Comparison of ENCODE assay signal across 10 cellular contexts in genomic region chr2:74585406-74586182, GRCh38. TPM values are rescaled to one million over a fixed set of nuclear protein-coding genes. Genes with fewer than 3 reads are reported as not detected.
A peak's percentile ranks its signal among the peaks of the same experiment; 100 is the strongest.
DNase-seq lines count a peak whose midpoint lies in the region; ATAC-seq, FAIRE-seq and TF ChIP-seq lines count a peak whose summit lies in the region.
"Had no signal": no experiment of that assay in that cellular context is flagged by ENCODE, and none has a peak within 500 bp of the region (broad histone marks: within the 10 kb centered on the region; RNA-seq: fewer than 3 reads in every experiment).

No MANE protein-coding gene starts in this region.

- H3K4me1 Mint-ChIP-seq in WTC11, result peaks cover 11% of the 10 kb centered on the region

- H3K27me3 ChIP-seq in MM.1S (replicated peaks; ENCODE audit: insufficient read depth, low read length) (no peaks in the 10 kb centered on the region), brain microvascular endothelial cell (replicated peaks) (no peaks in the 10 kb centered on the region), PC-9 (ENCODE audit: insufficient read depth, low read depth) (no peaks in the 10 kb centered on the region), pancreas (no peaks in the 10 kb centered on the region)
- H3K27me3 ChIP-seq: SJCRH30 had no signal

- peak; percentile 23 for DNase-seq in stimulated activated CD4-positive, alpha-beta T cell treated with anti-CD3 and anti-CD28 coated beads, Interleukin-12 subunit alpha, Interleukin-12 subunit beta, amount 100 ng/mL, for 4 hours
- DNase-seq in stimulated activated CD4-positive, alpha-beta T cell treated with anti-CD3 and anti-CD28 coated beads, Interleukin-1b, Interleukin-23, amount 100 ng/mL, for 48 hours, result no peak
- peak; percentile 49 for DNase-seq in MM.1S
- DNase-seq in brain microvascular endothelial cell, result no peak
- DNase-seq in WTC11 (ENCODE audit: low spot score), result no peak
- no peak for DNase-seq in PC-9
- DNase-seq in pancreas, result no peak

- no peak for FAIRE-seq in pancreas (lab: Jason Lieb, UNC)

- POLR2A ChIA-PET in WTC11 (lab: Charles Lee), result no interaction called here
- POLR2A ChIA-PET in PC-9 (lab: Charles Lee; ENCODE audit: unreplicated experiment), result interaction anchor here (0.6 to 0.7 kb wide), 5 partner anchors 21 to 198 kb away, joined by 3 to 8 read pairs (median 7); no protein-coding TSS in a partner anchor

- H3K9me3 ChIP-seq in MM.1S (replicated peaks; ENCODE audit: insufficient read depth, low read length), result no peaks in the 10 kb centered on the region
- H3K9me3 ChIP-seq in PC-9 (ENCODE audit: insufficient read depth, low read depth), result no peaks in the 10 kb centered on the region
- H3K9me3 ChIP-seq in pancreas, result no peaks in the 10 kb centered on the region
- H3K9me3 ChIP-seq: SJCRH30 had no signal

- CTCF ChIA-PET in WTC11 (lab: Charles Lee), result interaction anchor here (1.1 to 3.3 kb wide), 8 partner anchors 10 to 130 kb away, joined by 3 to 41 read pairs (median 6); partner anchors contain the start of genes CCDC142, LBX2 and TTC31
- CTCF ChIA-PET in PC-9 (lab: Charles Lee), result no interaction called here

- no peaks in the 10 kb centered on the region for H3K9me2 ChIP-seq in MM.1S (replicated peaks; ENCODE audit: insufficient read depth, low read length)
- no peaks in the 10 kb centered on the region for H3K9me2 ChIP-seq in PC-9 (ENCODE audit: insufficient read depth)

- in situ Hi-C loops in brain microvascular endothelial cell (cut with HindIII; ENCODE audit: low pct_ligation_motif_present, low sequenced_read_pairs), result no loop called here

- H3K27ac Mint-ChIP-seq in WTC11, result no peak overlapping the region

- H3K4me2 ChIP-seq in MM.1S (ENCODE audit: low read depth, low read length), result peak overlapping the region; percentile 73
- no peak overlapping the region for H3K4me2 ChIP-seq in PC-9

- H3K36me3 ChIP-seq in MM.1S (replicated peaks; ENCODE audit: insufficient read depth, low read length) (no peaks in the 10 kb centered on the region), brain microvascular endothelial cell (replicated peaks) (no peaks in the 10 kb centered on the region), PC-9 (ENCODE audit: low read depth) (no peaks in the 10 kb centered on the region), pancreas (no peaks in the 10 kb centered on the region)
- H3K36me3 ChIP-seq: SJCRH30 had no signal

- no peak for ATAC-seq in WTC11
- ATAC-seq in pancreas, result no peak
- ATAC-seq in HG03097 (IDR thresholded peaks at IDR 0.05; ENCODE audit: low FRiP score, unreplicated experiment), result no peak

- H3F3A ChIP-seq in MM.1S (ENCODE audit: insufficient read depth, low read length) (no peaks in the 10 kb centered on the region), PC-9 (ENCODE audit: insufficient read depth, low read depth) (peaks cover 7% of the 10 kb centered on the region; the same call in 1 of the 2 replicates)

- no peak overlapping the region for H3K4me3 Mint-ChIP-seq in WTC11

- H3K27me3 Mint-ChIP-seq in WTC11 (ENCODE audit: low read depth), result peaks cover 3% of the 10 kb centered on the region

- H3K4me1 ChIP-seq in MM.1S (ENCODE audit: low read length) (peaks cover 14% of the 10 kb centered on the region), PC-9 (replicated peaks; ENCODE audit: insufficient read depth) (peaks cover 14% of the 10 kb centered on the region), pancreas (no peaks in the 10 kb centered on the region)

- intact Hi-C loops in PC-9 (cut with micrococcal nuclease; ENCODE audit: unreplicated experiment), result loop anchor here (2.0 to 5.0 kb wide), 4 partner anchors 31 to 333 kb away; partner anchors contain the start of gene DOK1
- intact Hi-C loops in pancreas (cut with DNase I), result loop anchor here in 2 of 3 donors (5.0 kb wide), 2 partner anchors 103 to 108 kb away; partner anchors contain the start of genes CCDC142 (in 1 of the 2) and TTC31 (in 1 of the 2)

- no peaks in the 10 kb centered on the region for H3K36me3 Mint-ChIP-seq in WTC11

- H3K79me2 ChIP-seq in MM.1S (ENCODE audit: low read length) (no peaks in the 10 kb centered on the region), PC-9 (ENCODE audit: low read depth) (no peaks in the 10 kb centered on the region)

- H3K4me3 ChIP-seq in MM.1S (ENCODE audit: low read length) (peak overlapping the region; percentile 40; the same call in 1 of the 2 replicates), brain microvascular endothelial cell (ENCODE audit: low read depth, low read length) (no peak overlapping the region), PC-9 (no peak overlapping the region), pancreas (no peak overlapping the region)
- H3K4me3 ChIP-seq: lung, SJCRH30 had no signal

- no peak overlapping the region for H3K27ac ChIP-seq in MM.1S (ENCODE audit: low read length)
- no peak overlapping the region for H3K27ac ChIP-seq in brain microvascular endothelial cell
- H3K27ac ChIP-seq in PC-9, result no peak overlapping the region
- no peak overlapping the region for H3K27ac ChIP-seq in pancreas
- H3K27ac ChIP-seq: SJCRH30 had no signal

- peak overlapping the region; percentile 18; the same call in 1 of the 2 replicates for H3K9ac ChIP-seq in MM.1S (ENCODE audit: low read length)

- WGBS in pancreas, 2 donors, result 55 to 59% methylated on average over 4 of the region's 4 CpGs

- H2AFZ ChIP-seq in MM.1S (ENCODE audit: low read length) (peak overlapping the region; percentile 59), PC-9 (no peak overlapping the region)

- TF ChIP-seq CTCF in MM.1S (IDR thresholded peaks at IDR 0.05; ENCODE audit: low read length) (peak; percentile 44), brain microvascular endothelial cell (IDR thresholded peaks at IDR 0.05; ENCODE audit: low read depth, low read length, missing control alignments) (peak; percentile 18), WTC11 (IDR thresholded peaks at IDR 0.05) (no peak), PC-9 (conservative IDR thresholded peaks at IDR 0.05) (no peak; the same call in 1 of the 2 replicates), pancreas (IDR thresholded peaks at IDR 0.05) (no peak)

- H4K20me1 ChIP-seq in MM.1S (ENCODE audit: insufficient read depth, low read length), result no peaks in the 10 kb centered on the region
- H4K20me1 ChIP-seq in PC-9 (ENCODE audit: insufficient read depth), result no peaks in the 10 kb centered on the region

- no peaks in the 10 kb centered on the region for H3K9me3 Mint-ChIP-seq in WTC11

- no TSS peak for BruUV-seq in PC-9 (replicated peaks; lab: Mats Ljungman, UMichigan)

TF ChIP-seq in WTC11, 78 proteins besides CTCF, POLR2A, EP300 and RAD21 (continues in another document):
- TF ChIP-seq NFYB (CRISPR knock-in tag; conservative IDR thresholded peaks at IDR 0.05; ENCODE audit: low read depth) (no peak), CBFB (CRISPR knock-in tag; IDR thresholded peaks at IDR 0.05; ENCODE audit: low read depth) (no peak), FOXP1 (CRISPR knock-in tag; IDR thresholded peaks at IDR 0.05; ENCODE audit: borderline replicate concordance) (no peak), CREM (CRISPR knock-in tag; IDR thresholded peaks at IDR 0.05) (no peak), STAT6 (CRISPR knock-in tag; conservative IDR thresholded peaks at IDR 0.05; ENCODE audit: low read depth) (no peak), ZBTB21 (CRISPR knock-in tag; IDR thresholded peaks at IDR 0.05; ENCODE audit: borderline replicate concordance) (no peak), ZNF317 (CRISPR knock-in tag; IDR thresholded peaks at IDR 0.05; ENCODE audit: borderline replicate concordance, low read depth) (no peak)

RNA-seq across cellular contexts. Expression of gene DOK1, which starts 31.1 kb away (rescaled TPM):
- 15.3 to 16.9 TPM (median 15.9 TPM) in 3 replicates for total RNA-seq in WTC11 (2021)
- total RNA-seq in PC-9 (2021), result 15.0 and 27.8 TPM in 2 replicates
- 10 to 100 TPM in 1 of 6 donors, 1 to 10 TPM in 5; 5.7 to 14.0 (median 7.4) TPM for total RNA-seq in pancreas
- 1 to 10 TPM; 7.1 to 8.5 TPM for polyA plus RNA-seq in pancreas

RNA-seq across cellular contexts. Expression of gene LOXL3, which starts 31.9 kb away (rescaled TPM):
- total RNA-seq in WTC11 (2021), result 21.1 to 27.2 TPM (median 23.9 TPM) in 3 replicates
- total RNA-seq in PC-9 (2021), result 3.1 and 5.0 TPM in 2 replicates
- 1 to 10 TPM in 4 of 6 donors, under 1 TPM in 2; 0.35 to 7.5 (median 1.2) TPM for total RNA-seq in pancreas
- polyA plus RNA-seq in pancreas, result 1 to 10 TPM; 2.0 TPM

RNA-seq across cellular contexts. Expression of gene HTRA2, which starts 55.9 kb away (rescaled TPM):
- total RNA-seq in WTC11 (2021) (25.6 to 30.0 TPM (median 26.8 TPM) in 3 replicates), PC-9 (2021) (23.2 and 23.5 TPM in 2 replicates), pancreas (10 to 100 TPM in 4 of 6 donors, 1 to 10 TPM in 2; 8.5 to 17.6 (median 10.8) TPM)
- polyA plus RNA-seq in pancreas, result 10 to 100 TPM; 16.9 to 24.3 TPM

RNA-seq across cellular contexts. Expression of gene AUP1, which starts 56.1 kb away (rescaled TPM):
- total RNA-seq in WTC11 (2021), result 78.1 to 84.9 TPM (median 80.9 TPM) in 3 replicates
- total RNA-seq in PC-9 (2021), result 79.2 and 84.0 TPM in 2 replicates
- 10 to 100 TPM; 62.1 to 91.0 (median 67.9) TPM for total RNA-seq in pancreas
- polyA plus RNA-seq in pancreas, result 100 to 1,000 TPM; 246 to 258 TPM

RNA-seq across cellular contexts. Expression of gene DQX1, which starts 59.6 kb away (rescaled TPM):
- 1.2 to 1.9 TPM (median 1.3 TPM) in 3 replicates for total RNA-seq in WTC11 (2021)
- total RNA-seq in PC-9 (2021), result 1.3 and 1.7 TPM in 2 replicates
- under 1 TPM in 1 of 6 donors, not detected in 5; 0.16 TPM for total RNA-seq in pancreas
- under 1 TPM; 0.07 to 0.15 TPM for polyA plus RNA-seq in pancreas

Comparison
In these comparisons a context has a peak if more than half of its experiments do, and no peak if none do; other contexts are left out.
1. DNase-seq: peak in stimulated activated CD4-positive, alpha-beta T cell treated with anti-CD3 and anti-CD28 coated beads, Interleukin-12 subunit alpha, Interleukin-12 subunit beta, amount 100 ng/mL, for 4 hours (single experiment) and MM.1S (single experiment); none in stimulated activated CD4-positive, alpha-beta T cell treated with anti-CD3 and anti-CD28 coated beads, Interleukin-1b, Interleukin-23, amount 100 ng/mL, for 48 hours (single experiment), brain microvascular endothelial cell (single experiment), WTC11 (single experiment), PC-9 (0 of 2) and pancreas (0 of 6).
2. CTCF ChIP-seq: peak in MM.1S (single experiment) and brain microvascular endothelial cell (single experiment); none in WTC11 (single experiment), PC-9 (single experiment) and pancreas (0 of 4).